21 cellular contexts compared by ENCODE assay signal in the genomic region with DNA sequence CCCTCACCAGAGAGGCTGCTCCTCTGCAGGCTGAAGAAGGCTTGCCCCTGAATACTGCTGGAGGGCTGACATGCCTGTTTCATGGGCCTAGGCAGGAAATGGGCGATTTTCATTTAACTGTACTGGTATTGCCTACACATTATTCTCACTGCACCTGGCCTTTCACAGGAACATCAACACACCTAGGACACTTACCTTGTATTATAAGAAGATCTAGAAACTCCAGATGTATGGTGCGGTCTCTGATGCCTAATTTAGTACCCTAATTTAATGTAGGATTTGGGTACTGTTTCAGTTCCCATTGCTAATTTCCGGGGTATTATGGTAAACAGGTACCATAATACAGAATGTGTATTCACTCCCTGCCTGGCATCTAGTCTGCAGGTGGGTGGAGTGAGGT.
DNase-seq lines count a peak whose midpoint lies in the region; ATAC-seq, FAIRE-seq and TF ChIP-seq lines count a peak whose summit lies in the region.
"Had no signal": no experiment of that assay in that cellular context is flagged by ENCODE, and none has a peak within 500 bp of the region (broad histone marks: within the 10 kb centered on the region; RNA-seq: fewer than 3 reads in every experiment).

No MANE protein-coding gene starts in this region.

- H3K79me2 ChIP-seq in OCI-LY3 (ENCODE audit: low read length): no peaks in the 10 kb centered on the region
- no peaks in the 10 kb centered on the region for H3K79me2 ChIP-seq in HepG2 (ENCODE audit: insufficient read depth, low read length)
- no peaks in the 10 kb centered on the region for H3K79me2 ChIP-seq in smooth muscle cell (ENCODE audit: low read depth)

- peaks cover 10% of the 10 kb centered on the region for H3K36me3 Mint-ChIP-seq in activated T-helper 1 cell treated with anti-CD3 and anti-CD28 coated beads, Interleukin-12 subunit alpha, Interleukin-12 subunit beta, Interleukin-2, Interleukin-4 antibody, amounts not matched to agents 30 ng/mL and 10 ng/mL and 1 ng/mL, durations not matched to agents 14 hours and 24 hours and 36 hours (ENCODE audit: low read depth)
- H3K36me3 Mint-ChIP-seq: CD8-positive, alpha-beta T cell had no signal

- POLR2A ChIA-PET in Panc1 (lab: Charles Lee): no interaction called here
- POLR2A ChIA-PET in HepG2 (lab: Yijun Ruan, JAX): no interaction called here

- no peaks in the 10 kb centered on the region for H3K9me3 Mint-ChIP-seq in activated T-helper 1 cell treated with anti-CD3 and anti-CD28 coated beads, Interleukin-12 subunit alpha, Interleukin-12 subunit beta, Interleukin-2, Interleukin-4 antibody, amounts not matched to agents 30 ng/mL and 10 ng/mL and 1 ng/mL, durations not matched to agents 14 hours and 24 hours and 36 hours
- H3K9me3 Mint-ChIP-seq: CD4-positive, alpha-beta T cell; CD8-positive, alpha-beta T cell had no signal

- CTCF ChIA-PET in Panc1 (lab: Charles Lee) (no interaction called here), HepG2 (lab: Yijun Ruan, JAX; ENCODE audit: low intra/inter-chr PET ratio, low total read pairs) (no interaction called here)

- H2AFZ ChIP-seq in OCI-LY3 (ENCODE audit: low read depth, low read length): no peak overlapping the region
- no peak overlapping the region for H2AFZ ChIP-seq in HepG2 (ENCODE audit: low read length)
- H2AFZ ChIP-seq in smooth muscle cell (ENCODE audit: low read depth): no peak overlapping the region

- H3K4me3 ChIP-seq in OCI-LY3 (ENCODE audit: low read length) (no peak overlapping the region), Panc1 (ENCODE audit: low read depth in 2 of 2, low read length in 2 of 2) (no peak overlapping the region), HepG2 (replicated peaks in 1 of 3; ENCODE audit: insufficient read depth in 1 of 3, low read depth in 2 of 3, low read length in 3 of 3) (no peak overlapping the region), smooth muscle cell (no peak overlapping the region)
- H3K4me3 ChIP-seq: A549; BLaER1 treated with 17β-estradiol and CSF1 and Interleukin-3, amounts not matched to agents 10 nM and 100 nM had no signal

- no peak overlapping the region for H3K27ac ChIP-seq in OCI-LY3 (ENCODE audit: low read length)
- H3K27ac ChIP-seq in Panc1 (ENCODE audit: low read length): no peak overlapping the region
- H3K27ac ChIP-seq in HepG2 (ENCODE audit: extremely low read length, insufficient read depth, low read length): no peak overlapping the region
- no peak overlapping the region for H3K27ac ChIP-seq in smooth muscle cell (ENCODE audit: low read depth)
- H3K27ac ChIP-seq: A549; BLaER1 treated with 17β-estradiol and CSF1 and Interleukin-3, amounts not matched to agents 10 nM and 100 nM; C4-2B had no signal

- TF ChIP-seq EP300 in HepG2 (IDR thresholded peaks at IDR 0.05; ENCODE audit: low read depth in 2 of 2, low read length in 2 of 2) (no peak), HepG2 (CRISPR knock-in tag; IDR thresholded peaks at IDR 0.05; ENCODE audit: borderline replicate concordance) (no peak)

- H3K36me3 ChIP-seq in OCI-LY3 (replicated peaks; ENCODE audit: low read depth, low read length) (no peaks in the 10 kb centered on the region), Panc1 (ENCODE audit: control insufficient read depth, insufficient read depth, low read length) (peaks cover 8% of the 10 kb centered on the region), HepG2 (replicated peaks in 1 of 2; ENCODE audit: control insufficient read depth in 1 of 2, insufficient read depth in 2 of 2, low read length in 2 of 2) (peaks cover 24 to 90% of the 10 kb centered on the region in 2 experiments), smooth muscle cell (ENCODE audit: low read depth) (peaks cover 28% of the 10 kb centered on the region)

- BruUV-seq in Panc1 (replicated peaks; lab: Mats Ljungman, UMichigan) (no TSS peak), HepG2 (replicated peaks; lab: Mats Ljungman, UMichigan) (no TSS peak)

- no peak overlapping the region for H3K27ac Mint-ChIP-seq in activated T-helper 1 cell treated with anti-CD3 and anti-CD28 coated beads, Interleukin-12 subunit alpha, Interleukin-12 subunit beta, Interleukin-2, Interleukin-4 antibody, amounts not matched to agents 30 ng/mL and 10 ng/mL and 1 ng/mL, durations not matched to agents 14 hours and 24 hours and 36 hours
- H3K27ac Mint-ChIP-seq: B cell; CD4-positive, alpha-beta T cell; CD8-positive, alpha-beta T cell had no signal

- H4K20me1 ChIP-seq in OCI-LY3 (ENCODE audit: insufficient read depth, low read length): no peaks in the 10 kb centered on the region
- H4K20me1 ChIP-seq in HepG2 (ENCODE audit: insufficient read depth, low read length): no peaks in the 10 kb centered on the region
- H4K20me1 ChIP-seq in smooth muscle cell (ENCODE audit: low read depth): no peaks in the 10 kb centered on the region
- H4K20me1 ChIP-seq: BLaER1 treated with 17β-estradiol and CSF1 and Interleukin-3, amounts not matched to agents 10 nM and 100 nM had no signal

- peaks cover 6% of the 10 kb centered on the region for H3K4me1 Mint-ChIP-seq in activated T-helper 1 cell treated with anti-CD3 and anti-CD28 coated beads, Interleukin-12 subunit alpha, Interleukin-12 subunit beta, Interleukin-2, Interleukin-4 antibody, amounts not matched to agents 30 ng/mL and 10 ng/mL and 1 ng/mL, durations not matched to agents 14 hours and 24 hours and 36 hours (ENCODE audit: low read depth)

- intact Hi-C loops in Panc1 (cut with micrococcal nuclease; ENCODE audit: unreplicated experiment): no loop called here
- intact Hi-C loops in HepG2 (cut with micrococcal nuclease; ENCODE audit: unreplicated experiment): no loop called here
- intact Hi-C loops in activated T-helper 1 cell treated with anti-CD3 and anti-CD28 coated beads, Interleukin-12 subunit alpha, Interleukin-12 subunit beta, Interleukin-2, Interleukin-4 antibody, amounts not matched to agents 30 ng/mL and 10 ng/mL and 1 ng/mL, durations not matched to agents 14 hours and 24 hours and 36 hours (cut with micrococcal nuclease): no loop called here

- no peak for FAIRE-seq in HepG2 (lab: Jason Lieb, UNC)
- FAIRE-seq: A549, D721Med, G401.6, GM12891, GM19239 had no signal

- DNase-seq in Panc1 (ENCODE audit: low read depth, low spot score) (no peak), HepG2 (ENCODE audit: low spot score) (no peak), smooth muscle cell (lab: John Stamatoyannopoulos, UW; ENCODE audit: unreplicated experiment) (no peak)
- DNase-seq in activated T-helper 1 cell treated with anti-CD3 and anti-CD28 coated beads, Interleukin-12 subunit alpha, Interleukin-12 subunit beta, Interleukin-2, Interleukin-4 antibody, amounts not matched to agents 30 ng/mL and 10 ng/mL and 1 ng/mL, durations not matched to agents 14 hours and 24 hours and 36 hours (ENCODE audit: low spot score): no peak
- DNase-seq: AML-193; Caco-2; Calu3; CD4-positive, alpha-beta T cell; CD8-positive, alpha-beta T cell; DMS79 treated with DMSO at 0.1 percent for 48 hours; GF-D8 had no signal

- 97% methylated on average over 3 of the region's 3 CpGs for WGBS in HepG2 (ENCODE audit: low lambda C conversion rate)
- 96% methylated on average over 3 of the region's 3 CpGs for WGBS in smooth muscle cell (ENCODE audit: low lambda C conversion rate)

- no peak overlapping the region for H3K4me3 Mint-ChIP-seq in activated T-helper 1 cell treated with anti-CD3 and anti-CD28 coated beads, Interleukin-12 subunit alpha, Interleukin-12 subunit beta, Interleukin-2, Interleukin-4 antibody, amounts not matched to agents 30 ng/mL and 10 ng/mL and 1 ng/mL, durations not matched to agents 14 hours and 24 hours and 36 hours
- H3K4me3 Mint-ChIP-seq: B cell; CD4-positive, alpha-beta T cell; CD8-positive, alpha-beta T cell had no signal

- in situ Hi-C loops in Panc1 (cut with HindIII; ENCODE audit: low pct_unique_long_range_greater_than_20kb, low sequenced_read_pairs) (no loop called here), HepG2 (cut with HindIII; ENCODE audit: extremely low pct_ligation_motif_present, low pct_unique_long_range_greater_than_20kb) (no loop called here)

- H3K4me1 ChIP-seq in OCI-LY3 (ENCODE audit: low read length) (peaks cover 18% of the 10 kb centered on the region), Panc1 (ENCODE audit: control insufficient read depth, insufficient read depth, low read length) (no peaks in the 10 kb centered on the region), HepG2 (ENCODE audit: insufficient read depth, low read length) (no peaks in the 10 kb centered on the region), smooth muscle cell (ENCODE audit: low read depth) (peaks cover 4% of the 10 kb centered on the region)
- H3K4me1 ChIP-seq: BLaER1 treated with 17β-estradiol and CSF1 and Interleukin-3, amounts not matched to agents 10 nM and 100 nM; Caco-2 had no signal

- peak overlapping the region; percentile 27; the same call in 1 of the 2 replicates for H3K4me2 ChIP-seq in OCI-LY3 (ENCODE audit: low read length)
- no peak overlapping the region for H3K4me2 ChIP-seq in HepG2 (ENCODE audit: low read depth, low read length)
- no peak overlapping the region for H3K4me2 ChIP-seq in smooth muscle cell
- H3K4me2 ChIP-seq: A549; BLaER1 treated with 17β-estradiol and CSF1 and Interleukin-3, amounts not matched to agents 10 nM and 100 nM had no signal

- no peak for TF ChIP-seq POLR2A in HepG2 (IDR thresholded peaks at IDR 0.05; ENCODE audit: insufficient read depth in 1 of 2, low read depth in 2 of 2, low read length in 2 of 2)

- no peaks in the 10 kb centered on the region for H3F3A ChIP-seq in smooth muscle cell (ENCODE audit: low read depth)

- H3K9ac ChIP-seq in OCI-LY3 (ENCODE audit: low read length): no peak overlapping the region
- no peak overlapping the region for H3K9ac ChIP-seq in HepG2 (ENCODE audit: insufficient read depth, low read depth, low read length)
- no peak overlapping the region for H3K9ac ChIP-seq in smooth muscle cell (ENCODE audit: low read depth)
- H3K9ac ChIP-seq: BLaER1 treated with 17β-estradiol and CSF1 and Interleukin-3, amounts not matched to agents 10 nM and 100 nM had no signal

- ATAC-seq in Panc1 (peak; percentile 48; the same call in 1 of the 2 replicates), HepG2 (no peak), esophagus mucosa (no peak)
- ATAC-seq: CD8-positive, alpha-beta T cell had no signal

- TF ChIP-seq RAD21 in HepG2 (CRISPR knock-in tag; IDR thresholded peaks at IDR 0.05): no peak

- no peaks in the 10 kb centered on the region for H3K27me3 Mint-ChIP-seq in activated T-helper 1 cell treated with anti-CD3 and anti-CD28 coated beads, Interleukin-12 subunit alpha, Interleukin-12 subunit beta, Interleukin-2, Interleukin-4 antibody, amounts not matched to agents 30 ng/mL and 10 ng/mL and 1 ng/mL, durations not matched to agents 14 hours and 24 hours and 36 hours (ENCODE audit: insufficient read depth)
- H3K27me3 Mint-ChIP-seq: B cell; CD4-positive, alpha-beta T cell had no signal

- H3K27me3 ChIP-seq in OCI-LY3 (ENCODE audit: low read depth, low read length): no peaks in the 10 kb centered on the region
- no peaks in the 10 kb centered on the region for H3K27me3 ChIP-seq in Panc1 (ENCODE audit: control insufficient read depth, insufficient read depth, low read length)
- no peaks in the 10 kb centered on the region for H3K27me3 ChIP-seq in HepG2 (ENCODE audit: control insufficient read depth in 1 of 2, insufficient read depth in 2 of 2, low read length in 2 of 2)
- no peaks in the 10 kb centered on the region for H3K27me3 ChIP-seq in smooth muscle cell (ENCODE audit: low read depth)
- H3K27me3 ChIP-seq: BLaER1 treated with 17β-estradiol and CSF1 and Interleukin-3, amounts not matched to agents 10 nM and 100 nM had no signal

- H3K9me3 ChIP-seq in OCI-LY3 (ENCODE audit: insufficient read depth, low read length): no peaks in the 10 kb centered on the region
- H3K9me3 ChIP-seq in Panc1 (ENCODE audit: control insufficient read depth, insufficient read depth, low read depth, low read length): no peaks in the 10 kb centered on the region
- no peaks in the 10 kb centered on the region for H3K9me3 ChIP-seq in HepG2 (ENCODE audit: low read length)
- no peaks in the 10 kb centered on the region for H3K9me3 ChIP-seq in smooth muscle cell (replicated peaks; ENCODE audit: low read depth)
- H3K9me3 ChIP-seq: A549, Caco-2 had no signal

- TF ChIP-seq CTCF in OCI-LY3 (IDR thresholded peaks at IDR 0.05; ENCODE audit: low read depth, low read length) (no peak), Panc1 (IDR thresholded peaks at IDR 0.05) (no peak), HepG2 (CRISPR knock-in tag; IDR thresholded peaks at IDR 0.05) (no peak), smooth muscle cell (IDR thresholded peaks at IDR 0.05; ENCODE audit: borderline replicate concordance, insufficient read depth, poor library complexity, severe bottlenecking) (no peak)
